18 cellular contexts compared by ENCODE assay signal in genomic region chr2:217981084-217981730, GRCh38. TPM values are rescaled to one million over a fixed set of nuclear protein-coding genes. Genes with fewer than 3 reads are reported as not detected.
DNase-seq lines count a peak whose midpoint lies in the region; ATAC-seq and TF ChIP-seq lines count a peak whose summit lies in the region.
"Had no signal": no experiment of that assay in that cellular context is flagged by ENCODE, and none has a peak within 500 bp of the region (broad histone marks: within the 10 kb centered on the region; RNA-seq: fewer than 3 reads in every experiment).

No MANE protein-coding gene starts in this region.

- CTCF ChIA-PET in RWPE1 (lab: Yijun Ruan, JAX): interaction anchor here (0.6 to 1.2 kb wide), 3 partner anchors 68 to 634 kb away, joined by 3 read pairs; no protein-coding TSS in a partner anchor

- POLR2A ChIA-PET in RWPE1 (lab: Yijun Ruan, JAX; ENCODE audit: low non-redundant PET): no interaction called here

- no peak for ATAC-seq in GM18858 (IDR thresholded peaks at IDR 0.05; ENCODE audit: unreplicated experiment)
- ATAC-seq in foreskin keratinocyte: no peak
- no peak for ATAC-seq in esophagus mucosa
- ATAC-seq: activated T-helper 17 cell treated with anti-CD3 and anti-CD28 coated beads, Interleukin-2, amount 50 U/mL, for 72 hours; GM23338; K562 had no signal

- H3K27me3 ChIP-seq in sigmoid colon (no peaks in the 10 kb centered on the region), foreskin keratinocyte (peaks cover 40% of the 10 kb centered on the region)
- H3K27me3 ChIP-seq: adrenal gland had no signal

- intact Hi-C loops in CD14-positive monocyte (cut with micrococcal nuclease) (loop anchor here in 1 of 2 donors (10.0 kb wide), 1 partner anchor 86 kb away; no protein-coding TSS in a partner anchor), sigmoid colon (cut with DNase I) (loop anchor here (5.0 kb wide), 1 partner anchor 459 kb away; no protein-coding TSS in a partner anchor)

- H3K27ac ChIP-seq in RWPE1 (peak overlapping the region; percentile 62), sigmoid colon (peak overlapping the region; percentile 92 to 98 (median 94)), foreskin keratinocyte (no peak overlapping the region)
- H3K27ac ChIP-seq: VCaP had no signal

- no peaks in the 10 kb centered on the region for H3K36me3 ChIP-seq in sigmoid colon

- TF ChIP-seq POLR2A in sigmoid colon (IDR thresholded peaks at IDR 0.05): no peak

- DNase-seq in CD14-positive monocyte (ENCODE audit: low spot score) (peak; percentile 27), RWPE1 (ENCODE audit: low spot score) (no peak), left kidney (ENCODE audit: low read depth, low spot score) (peak; percentile 56), sigmoid colon (peak; percentile 61), foreskin keratinocyte (no peak), NCI-H1930 (lab: John Stamatoyannopoulos, UW) (no peak)
- DNase-seq: endodermal cell; foreskin fibroblast; NCI-H774; stimulated activated CD4-positive, alpha-beta T cell treated with anti-CD3 and anti-CD28 coated beads, Interleukin-12 subunit alpha, Interleukin-12 subunit beta, amount 100 ng/mL, for 4 hours; stimulated activated naive CD4-positive, alpha-beta T cell had no signal

- H3K9me3 Mint-ChIP-seq in CD14-positive monocyte: peaks cover 0 to 5% (median 0%) of the 10 kb centered on the region in 7 donors
- H3K9me3 Mint-ChIP-seq: activated T-helper 17 cell treated with anti-CD3 and anti-CD28 coated beads, Interleukin-2, amount 50 U/mL, for 72 hours; endodermal cell had no signal

- H3K9me3 ChIP-seq in sigmoid colon: no peaks in the 10 kb centered on the region
- H3K9me3 ChIP-seq: adrenal gland had no signal

- no peak overlapping the region for H3K27ac Mint-ChIP-seq in CD14-positive monocyte
- H3K27ac Mint-ChIP-seq: activated T-helper 17 cell treated with anti-CD3 and anti-CD28 coated beads, Interleukin-2, amount 50 U/mL, for 72 hours; endodermal cell; GM23338 had no signal

- H3K36me3 Mint-ChIP-seq in CD14-positive monocyte: no peaks in the 10 kb centered on the region

- TF ChIP-seq EP300 in sigmoid colon (IDR thresholded peaks at IDR 0.05): no peak

- H3K4me3 Mint-ChIP-seq in CD14-positive monocyte: no peak overlapping the region
- H3K4me3 Mint-ChIP-seq: activated T-helper 17 cell treated with anti-CD3 and anti-CD28 coated beads, Interleukin-2, amount 50 U/mL, for 72 hours; endodermal cell; GM23338 had no signal

- 72 to 84% methylated on average over 5 of the region's 5 CpGs for WGBS in sigmoid colon, 2 donors

- peaks cover 0 to 2% (median 2%) of the 10 kb centered on the region in 3 donors for H3K27me3 Mint-ChIP-seq in CD14-positive monocyte (ENCODE audit: low read depth in 3 of 3)

- H3K4me3 ChIP-seq in sigmoid colon: no peak overlapping the region
- H3K4me3 ChIP-seq: adrenal gland, GM23338, K562 had no signal

- H3K4me1 ChIP-seq in sigmoid colon (peaks cover 0 to 47% (median 44%) of the 10 kb centered on the region in 4 donors), foreskin keratinocyte (no peaks in the 10 kb centered on the region)

- H3K4me1 Mint-ChIP-seq in CD14-positive monocyte: no peaks in the 10 kb centered on the region
- H3K4me1 Mint-ChIP-seq: activated T-helper 17 cell treated with anti-CD3 and anti-CD28 coated beads, Interleukin-2, amount 50 U/mL, for 72 hours had no signal

- TF ChIP-seq CTCF in CD14-positive monocyte (IDR thresholded peaks at IDR 0.05): no peak
- no peak for TF ChIP-seq CTCF in RWPE1 (conservative IDR thresholded peaks at IDR 0.05; ENCODE audit: low read depth)
- TF ChIP-seq CTCF in sigmoid colon (IDR thresholded peaks at IDR 0.05): no peak
- TF ChIP-seq CTCF in foreskin keratinocyte (conservative IDR thresholded peaks at IDR 0.05): no peak

RNA-seq across cellular contexts. Expression of gene TNS1, which starts 21.6 kb away (rescaled TPM):
- polyA plus RNA-seq in CD14-positive monocyte (1 to 10 TPM in 1 of 2 donors, under 1 TPM in 1; 0.26 to 1.6 TPM), sigmoid colon (10 to 100 TPM in 2 of 3 donors, 1 to 10 TPM in 1; 3.7 to 57.2 (median 13.8) TPM), foreskin keratinocyte (0.69 and 0.78 TPM in 2 replicates)
- total RNA-seq in sigmoid colon (1,000 to 10,000 TPM in 2 of 4 donors, 100 to 1,000 TPM in 2; 444 to 1,607 (median 968) TPM), foreskin keratinocyte (1.8 and 4.3 TPM in 2 replicates), esophagus mucosa (27.7 TPM)

Comparison
In these comparisons a context has a peak if more than half of its experiments do, and no peak if none do; other contexts are left out.
1. DNase-seq: peak in CD14-positive monocyte (single experiment), left kidney (single experiment) and sigmoid colon (single experiment); none in RWPE1 (single experiment), foreskin keratinocyte (0 of 2) and NCI-H1930 (0 of 2).
2. RNA of gene TNS1, which starts 21.6 kb away (total RNA-seq): 444 to 1,607 TPM in sigmoid colon; 27.7 TPM in esophagus mucosa (single experiment) and 1.8 to 4.3 TPM in foreskin keratinocyte; every median in the first group is over 10 times any median in the second.